ENCODE assay signal across 8 cellular contexts in the genomic region with DNA sequence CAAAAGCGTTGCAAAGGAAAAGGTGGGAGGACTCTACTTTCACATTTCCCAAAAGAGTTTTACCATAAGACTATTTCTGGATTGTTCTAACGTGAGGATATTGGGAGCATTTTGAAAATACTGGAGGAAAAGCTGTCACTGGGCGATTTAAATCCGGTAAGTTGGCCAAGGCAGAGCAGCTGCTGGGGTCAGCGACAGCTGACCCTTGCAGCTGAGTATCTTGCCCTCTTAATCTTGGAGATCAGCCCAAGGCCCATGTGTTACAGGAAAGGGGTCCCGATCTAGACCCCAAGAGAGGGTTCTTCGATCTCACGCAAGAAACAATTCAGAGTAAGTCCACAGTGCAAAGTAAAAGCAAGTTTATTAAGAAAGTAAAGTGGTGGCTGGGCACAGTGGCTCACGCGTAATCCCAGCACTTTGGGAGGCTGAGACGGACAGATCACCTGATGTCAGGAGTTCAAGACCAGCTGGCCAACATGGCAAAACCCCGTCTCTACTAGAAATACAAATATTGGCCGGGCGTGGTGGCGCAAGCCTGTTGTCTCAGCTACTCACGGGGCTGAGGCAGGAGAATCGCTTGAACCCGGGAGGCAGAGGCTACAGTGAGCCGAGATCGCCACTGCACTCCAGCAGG. TPM values are rescaled to one million over a fixed set of nuclear protein-coding genes. Genes with fewer than 3 reads are reported as not detected.
DNase-seq lines count a peak whose midpoint lies in the region; ATAC-seq and TF ChIP-seq lines count a peak whose summit lies in the region.

No MANE protein-coding gene starts in this region.

- H3K4me1 Mint-ChIP-seq in endodermal cell = peaks cover 34% of the 10 kb centered on the region
- peaks cover 44 to 66% of the 10 kb centered on the region in 2 donors for H3K4me1 Mint-ChIP-seq in natural killer cell treated with Interleukin-12 subunit alpha and Interleukin-12 subunit beta and Interleukin-15 and Interleukin-18, amount 100 ng/mL, for 72 hours (ENCODE audit: low read depth in 2 of 2)

- peaks cover 5% of the 10 kb centered on the region for H3K9me3 ChIP-seq in BLaER1
- H3K9me3 ChIP-seq in endodermal cell (ENCODE audit: control insufficient read depth, low read length) = peaks cover 5% of the 10 kb centered on the region

- H3K4me3 Mint-ChIP-seq in endodermal cell = peak overlapping the region; percentile 68
- peak overlapping the region; percentile 94 for H3K4me3 Mint-ChIP-seq in natural killer cell treated with Interleukin-12 subunit alpha and Interleukin-12 subunit beta and Interleukin-15 and Interleukin-18, amount 100 ng/mL, for 72 hours

- H3K36me3 Mint-ChIP-seq in endodermal cell (ENCODE audit: low read depth) = no peaks in the 10 kb centered on the region
- H3K36me3 Mint-ChIP-seq in natural killer cell treated with Interleukin-12 subunit alpha and Interleukin-12 subunit beta and Interleukin-15 and Interleukin-18, amount 100 ng/mL, for 72 hours = peaks cover 5% of the 10 kb centered on the region

- peak overlapping the region; percentile 81 for H3K9ac ChIP-seq in BLaER1
- H3K9ac ChIP-seq in endodermal cell (ENCODE audit: extremely low read depth, low read length, poor library complexity, severe bottlenecking) = no peak overlapping the region

- TF ChIP-seq CTCF in NB4 (IDR thresholded peaks at IDR 0.05; ENCODE audit: low read depth, low read length) = no peak
- TF ChIP-seq CTCF in endodermal cell (conservative IDR thresholded peaks at IDR 0.05) = no peak

- H3K4me1 ChIP-seq in BLaER1 (peaks cover 69% of the 10 kb centered on the region), endodermal cell (ENCODE audit: control insufficient read depth, insufficient read depth, low read length) (no peaks in the 10 kb centered on the region)

- H3K27ac ChIP-seq in BLaER1 (peak overlapping the region; percentile 68), endodermal cell (ENCODE audit: low read depth, low read length) (peak overlapping the region; percentile 50)

- WGBS in endodermal cell (ENCODE audit: insufficient coverage in 1 of 2, insufficient read length in 1 of 2), 2 experiments = 86 to 87% methylated on average over 16 to 19 of the region's 20 CpGs

- H3K4me3 ChIP-seq in BLaER1 = peak overlapping the region; percentile 93
- H3K4me3 ChIP-seq in NB4 (ENCODE audit: low read depth, low read length) = peak overlapping the region; percentile 78
- peak overlapping the region; percentile 81 for H3K4me3 ChIP-seq in endodermal cell (ENCODE audit: low read length)

- peaks cover 21% of the 10 kb centered on the region; the same call in 1 of the 2 replicates for H4K20me1 ChIP-seq in BLaER1

- peaks cover 7% of the 10 kb centered on the region for H3K9me3 Mint-ChIP-seq in endodermal cell
- H3K9me3 Mint-ChIP-seq in natural killer cell treated with Interleukin-12 subunit alpha and Interleukin-12 subunit beta and Interleukin-15 and Interleukin-18, amount 100 ng/mL, for 72 hours = peaks cover 2% of the 10 kb centered on the region

- DNase-seq in NB4 (ENCODE audit: low read depth) (no peak), endodermal cell (no peak), NCI-H146 treated with DMSO at 0.1 percent for 48 hours (lab: John Stamatoyannopoulos, UW; ENCODE audit: unreplicated experiment) (no peak), germinal center (ENCODE audit: low spot score) (no peak), DMS114 treated with DMSO at 0.1 percent for 48 hours (lab: John Stamatoyannopoulos, UW; ENCODE audit: unreplicated experiment) (no peak)
- no peak for DNase-seq in natural killer cell treated with Interleukin-12 subunit alpha and Interleukin-12 subunit beta and Interleukin-15 and Interleukin-18, amount 100 ng/mL, for 72 hours (ENCODE audit: low spot score)

- no peaks in the 10 kb centered on the region; the same call in 1 of the 2 replicates for H3K36me3 ChIP-seq in BLaER1
- H3K36me3 ChIP-seq in endodermal cell (ENCODE audit: control insufficient read depth, insufficient read depth, low read length) = no peaks in the 10 kb centered on the region

- H3K27ac Mint-ChIP-seq in endodermal cell = peak overlapping the region; percentile 83
- peak overlapping the region; percentile 82 to 90 for H3K27ac Mint-ChIP-seq in natural killer cell treated with Interleukin-12 subunit alpha and Interleukin-12 subunit beta and Interleukin-15 and Interleukin-18, amount 100 ng/mL, for 72 hours

- H3K27me3 ChIP-seq in BLaER1 (no peaks in the 10 kb centered on the region; the same call in 1 of the 2 replicates), endodermal cell (ENCODE audit: control insufficient read depth, insufficient read depth, low read length, poor library complexity, severe bottlenecking) (no peaks in the 10 kb centered on the region)

- peaks cover 18% of the 10 kb centered on the region for H3K27me3 Mint-ChIP-seq in endodermal cell (ENCODE audit: insufficient read depth)
- H3K27me3 Mint-ChIP-seq in natural killer cell treated with Interleukin-12 subunit alpha and Interleukin-12 subunit beta and Interleukin-15 and Interleukin-18, amount 100 ng/mL, for 72 hours = no peaks in the 10 kb centered on the region

- ATAC-seq in natural killer cell treated with Interleukin-12 subunit alpha and Interleukin-12 subunit beta and Interleukin-15 and Interleukin-18, amount 100 ng/mL, for 72 hours = no peak
- no peak for ATAC-seq in HG02798 (IDR thresholded peaks at IDR 0.05; ENCODE audit: poor library complexity, unreplicated experiment)

- peak overlapping the region; percentile 100 for H3K4me2 ChIP-seq in BLaER1

- TF ChIP-seq POLR2A in NB4 (IDR thresholded peaks at IDR 0.05; ENCODE audit: extremely low read depth, insufficient read length) = no peak

RNA-seq across cellular contexts. Expression of a gene that starts 1.0 kb away (rescaled TPM):
- total RNA-seq in endodermal cell = 10 to 100 TPM; 26.6 to 27.4 TPM
- polyA plus RNA-seq in endodermal cell (2013, experiment 1 of 2) = 15.1 TPM
- polyA plus RNA-seq in endodermal cell (2013, experiment 2 of 2) = 15.8 TPM
- total RNA-seq in natural killer cell treated with Interleukin-12 subunit alpha and Interleukin-12 subunit beta and Interleukin-15 and Interleukin-18, amount 100 ng/mL, for 72 hours = 10 to 100 TPM; 28.9 to 31.8 TPM
